1 cellular context compared by ENCODE assay signal in the genomic region with DNA sequence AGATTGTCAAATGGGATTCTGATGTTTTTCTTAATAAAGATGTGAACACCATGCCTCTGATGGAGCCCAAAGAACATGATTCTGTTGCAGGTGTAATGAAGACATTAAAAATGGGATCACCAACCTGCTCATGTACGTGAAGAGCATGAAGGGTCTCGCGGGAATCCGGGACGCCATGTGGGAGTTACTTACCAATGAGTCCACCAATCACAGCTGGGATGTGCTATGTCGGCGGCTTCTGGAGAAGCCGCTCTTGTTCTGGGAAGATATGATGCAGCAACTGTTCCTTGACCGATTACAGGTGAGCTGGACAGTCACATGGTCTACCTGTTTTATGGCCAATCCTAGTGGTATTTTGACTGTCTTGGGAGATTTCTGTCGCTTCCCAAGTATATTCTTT.
TF ChIP-seq lines count a peak whose summit lies in the region.

No MANE protein-coding gene starts in this region.

TF ChIP-seq in HepG2, 621 proteins besides CTCF, POLR2A, EP300 and RAD21:
- TF ChIP-seq FOXA1 (IDR thresholded peaks at IDR 0.05) (no peak), FOXA1 (CRISPR knock-in tag; IDR thresholded peaks at IDR 0.05) (no peak), SMAD9 (CRISPR knock-in tag; IDR thresholded peaks at IDR 0.05) (0 out of 2 replicates have a peak, but pooled peaks have one; percentile 2), IKZF4 (CRISPR knock-in tag; IDR thresholded peaks at IDR 0.05; ENCODE audit: borderline replicate concordance, low read depth, not compliant biosample characterization) (peak; percentile 8), POLR2G (IDR thresholded peaks at IDR 0.05; ENCODE audit: low read depth, low read length) (0 out of 2 replicates have a peak, but pooled peaks have one; percentile 0), GLI4 (CRISPR knock-in tag; IDR thresholded peaks at IDR 0.05; ENCODE audit: borderline replicate concordance) (0 out of 2 replicates have a peak, but pooled peaks have one; percentile 21), ZZZ3 (CRISPR knock-in tag; IDR thresholded peaks at IDR 0.05; ENCODE audit: borderline replicate concordance) (no peak), ZNF781 (CRISPR knock-in tag; IDR thresholded peaks at IDR 0.05; ENCODE audit: borderline replicate concordance, not compliant biosample characterization) (no peak), HNRNPK (IDR thresholded peaks at IDR 0.05; ENCODE audit: low read depth, low read length, poor library complexity, severe bottlenecking) (no peak), NFKBIZ (CRISPR knock-in tag; IDR thresholded peaks at IDR 0.05) (0 out of 2 replicates have a peak, but pooled peaks have one; percentile 1), ELF3 (CRISPR knock-in tag; IDR thresholded peaks at IDR 0.05) (no peak), ZNF20 (CRISPR knock-in tag; IDR thresholded peaks at IDR 0.05) (no peak), MBD4 (IDR thresholded peaks at IDR 0.05; ENCODE audit: borderline replicate concordance, low read length) (0 out of 2 replicates have a peak, but pooled peaks have one; percentile 25), RNF2 (conservative IDR thresholded peaks at IDR 0.05; ENCODE audit: low read depth) (no peak), ZNF230 (CRISPR knock-in tag; IDR thresholded peaks at IDR 0.05) (no peak), MAF1 (CRISPR knock-in tag; IDR thresholded peaks at IDR 0.05; ENCODE audit: borderline replicate concordance) (no peak), MXI1 (IDR thresholded peaks at IDR 0.05; ENCODE audit: borderline replicate concordance, low read depth, low read length) (no peak)
- TF ChIP-seq, protein P1, sequence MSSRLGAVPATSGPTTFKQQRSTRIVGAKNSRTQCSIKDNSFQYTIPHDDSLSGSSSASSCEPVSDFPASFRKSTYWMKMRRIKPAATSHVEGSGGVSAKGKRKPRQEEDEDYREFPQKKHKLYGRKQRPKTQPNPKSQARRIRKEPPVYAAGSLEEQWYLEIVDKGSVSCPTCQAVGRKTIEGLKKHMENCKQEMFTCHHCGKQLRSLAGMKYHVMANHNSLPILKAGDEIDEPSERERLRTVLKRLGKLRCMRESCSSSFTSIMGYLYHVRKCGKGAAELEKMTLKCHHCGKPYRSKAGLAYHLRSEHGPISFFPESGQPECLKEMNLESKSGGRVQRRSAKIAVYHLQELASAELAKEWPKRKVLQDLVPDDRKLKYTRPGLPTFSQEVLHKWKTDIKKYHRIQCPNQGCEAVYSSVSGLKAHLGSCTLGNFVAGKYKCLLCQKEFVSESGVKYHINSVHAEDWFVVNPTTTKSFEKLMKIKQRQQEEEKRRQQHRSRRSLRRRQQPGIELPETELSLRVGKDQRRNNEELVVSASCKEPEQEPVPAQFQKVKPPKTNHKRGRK (CRISPR knock-in tag; IDR thresholded peaks at IDR 0.05), result 0 out of 2 replicates have a peak, but pooled peaks have one; percentile 10
- TF ChIP-seq, protein P2, sequence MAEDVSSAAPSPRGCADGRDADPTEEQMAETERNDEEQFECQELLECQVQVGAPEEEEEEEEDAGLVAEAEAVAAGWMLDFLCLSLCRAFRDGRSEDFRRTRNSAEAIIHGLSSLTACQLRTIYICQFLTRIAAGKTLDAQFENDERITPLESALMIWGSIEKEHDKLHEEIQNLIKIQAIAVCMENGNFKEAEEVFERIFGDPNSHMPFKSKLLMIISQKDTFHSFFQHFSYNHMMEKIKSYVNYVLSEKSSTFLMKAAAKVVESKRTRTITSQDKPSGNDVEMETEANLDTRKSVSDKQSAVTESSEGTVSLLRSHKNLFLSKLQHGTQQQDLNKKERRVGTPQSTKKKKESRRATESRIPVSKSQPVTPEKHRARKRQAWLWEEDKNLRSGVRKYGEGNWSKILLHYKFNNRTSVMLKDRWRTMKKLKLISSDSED (CRISPR knock-in tag; IDR thresholded peaks at IDR 0.05), result no peak
- TF ChIP-seq, protein P3, sequence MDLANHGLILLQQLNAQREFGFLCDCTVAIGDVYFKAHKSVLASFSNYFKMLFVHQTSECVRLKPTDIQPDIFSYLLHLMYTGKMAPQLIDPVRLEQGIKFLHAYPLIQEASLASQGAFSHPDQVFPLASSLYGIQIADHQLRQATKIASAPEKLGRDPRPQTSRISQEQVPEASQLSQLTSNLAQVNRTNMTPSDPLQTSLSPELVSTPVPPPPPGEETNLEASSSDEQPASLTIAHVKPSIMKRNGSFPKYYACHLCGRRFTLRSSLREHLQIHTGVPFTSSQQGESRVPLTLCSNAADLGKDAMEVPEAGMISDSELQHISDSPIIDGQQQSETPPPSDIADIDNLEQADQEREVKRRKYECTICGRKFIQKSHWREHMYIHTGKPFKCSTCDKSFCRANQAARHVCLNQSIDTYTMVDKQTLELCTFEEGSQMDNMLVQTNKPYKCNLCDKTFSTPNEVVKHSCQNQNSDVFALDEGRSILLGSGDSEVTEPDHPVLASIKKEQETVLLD (CRISPR knock-in tag; IDR thresholded peaks at IDR 0.05; ENCODE audit: low read depth), result no peak
TF ChIP-seq in HepG2: peak in this region for 7.
